In genomic region chr1:16905112-16905855, GRCh38 we compare ENCODE assay signal across 8 cellular contexts. TPM values are rescaled to one million over a fixed set of nuclear protein-coding genes. Genes with fewer than 3 reads are reported as not detected.
DNase-seq lines count a peak whose midpoint lies in the region; ATAC-seq and TF ChIP-seq lines count a peak whose summit lies in the region.

No MANE protein-coding gene starts in this region.

- H3K4me1 Mint-ChIP-seq in activated naive CD4-positive, alpha-beta T cell treated with anti-CD3 and anti-CD28 coated beads for 36 hours (ENCODE audit: low read depth) = peaks cover 35% of the 10 kb centered on the region
- H3K4me1 Mint-ChIP-seq in chondrocyte (ENCODE audit: low read depth) = peaks cover 3% of the 10 kb centered on the region

- intact Hi-C loops in activated naive CD4-positive, alpha-beta T cell treated with anti-CD3 and anti-CD28 coated beads for 36 hours (cut with micrococcal nuclease) = loop anchor here (1.0 to 10.0 kb wide), 6 partner anchors 16 to 1380 kb away; partner anchors contain the start of genes CASP9, CROCC, NECAP2 and SZRD1
- intact Hi-C loops in heart left ventricle (cut with DNase I) = no loop called here

- no peaks in the 10 kb centered on the region; the same call in 1 of the 2 replicates for H3K36me3 ChIP-seq in DOHH2 (ENCODE audit: control insufficient read depth, low read length)
- H3K36me3 ChIP-seq in heart left ventricle = no peaks in the 10 kb centered on the region

- H3K9me2 ChIP-seq in DOHH2 (replicated peaks; ENCODE audit: control insufficient read depth, low read length) = no peaks in the 10 kb centered on the region

- H3K27me3 ChIP-seq in DOHH2 (ENCODE audit: control insufficient read depth, low read length) (no peaks in the 10 kb centered on the region), heart left ventricle (no peaks in the 10 kb centered on the region)

- no peaks in the 10 kb centered on the region for H4K20me1 ChIP-seq in DOHH2 (ENCODE audit: control insufficient read depth, insufficient read depth, low read depth, low read length)

- ATAC-seq in GM19455 (IDR thresholded peaks at IDR 0.05; ENCODE audit: unreplicated experiment) (peak; percentile 72), HG03457 (IDR thresholded peaks at IDR 0.05; ENCODE audit: unreplicated experiment) (peak; percentile 66), heart left ventricle (peak; percentile 82 to 92 (median 86))

- H3K9me3 ChIP-seq in DOHH2 (ENCODE audit: control insufficient read depth, insufficient read depth, low read length) (no peaks in the 10 kb centered on the region), heart left ventricle (peaks cover 0 to 14% (median 0%) of the 10 kb centered on the region in 12 donors)

- CTCF ChIA-PET in activated naive CD4-positive, alpha-beta T cell treated with anti-CD3 and anti-CD28 coated beads for 36 hours (lab: Charles Lee) = interaction anchor here (0.7 kb wide), 1 partner anchor 47 kb away, joined by 3 read pairs; no protein-coding TSS in a partner anchor

- peak overlapping the region; percentile 93 for H3K27ac ChIP-seq in DOHH2 (ENCODE audit: low read depth, low read length)
- H3K27ac ChIP-seq in heart left ventricle = peak overlapping the region; percentile 93 to 100 (median 98)

- no peaks in the 10 kb centered on the region for H3K79me2 ChIP-seq in DOHH2 (ENCODE audit: control insufficient read depth, low read length)

- no peaks in the 10 kb centered on the region for H3K9me3 Mint-ChIP-seq in activated naive CD4-positive, alpha-beta T cell treated with anti-CD3 and anti-CD28 coated beads for 36 hours
- H3K9me3 Mint-ChIP-seq in chondrocyte (ENCODE audit: low read depth) = no peaks in the 10 kb centered on the region

- H3K27me3 Mint-ChIP-seq in activated naive CD4-positive, alpha-beta T cell treated with anti-CD3 and anti-CD28 coated beads for 36 hours (ENCODE audit: low read depth) = no peaks in the 10 kb centered on the region
- H3K27me3 Mint-ChIP-seq in chondrocyte (ENCODE audit: low read depth) = no peaks in the 10 kb centered on the region

- peak; percentile 92 for DNase-seq in NCI-H748 treated with DMSO at 0.1 percent for 48 hours (lab: John Stamatoyannopoulos, UW)
- DNase-seq in activated naive CD4-positive, alpha-beta T cell treated with anti-CD3 and anti-CD28 coated beads for 36 hours = peak; percentile 50
- DNase-seq in heart left ventricle = no peak
- DNase-seq in pulmonary artery endothelial cell (ENCODE audit: low read depth, low spot score) = peak; percentile 71
- no peak for DNase-seq in chondrocyte (ENCODE audit: low spot score)

- WGBS in heart left ventricle, 4 donors = 8 to 15% (median 11%) methylated on average over 12 of the region's 12 CpGs

- no peak overlapping the region for H3K4me3 Mint-ChIP-seq in activated naive CD4-positive, alpha-beta T cell treated with anti-CD3 and anti-CD28 coated beads for 36 hours
- H3K4me3 Mint-ChIP-seq in chondrocyte (ENCODE audit: unreplicated experiment) = no peak overlapping the region

- H3K4me1 ChIP-seq in DOHH2 (ENCODE audit: control insufficient read depth, low read length) = peaks cover 68% of the 10 kb centered on the region
- peaks cover 0 to 29% (median 12%) of the 10 kb centered on the region in 12 donors for H3K4me1 ChIP-seq in heart left ventricle

- no peak overlapping the region for H3K27ac Mint-ChIP-seq in activated naive CD4-positive, alpha-beta T cell treated with anti-CD3 and anti-CD28 coated beads for 36 hours
- no peak overlapping the region for H3K27ac Mint-ChIP-seq in chondrocyte (ENCODE audit: unreplicated experiment)

- H3K4me3 ChIP-seq in DOHH2 (ENCODE audit: low read length) = peak overlapping the region; percentile 77
- peak overlapping the region in 11 of 12 donors; percentile 37 to 75 (median 57) for H3K4me3 ChIP-seq in heart left ventricle

- TF ChIP-seq CTCF in DOHH2 (IDR thresholded peaks at IDR 0.05; ENCODE audit: low read depth, low read length, poor library complexity, severe bottlenecking) (no peak), heart left ventricle (IDR thresholded peaks at IDR 0.05) (no peak), chondrocyte (IDR thresholded peaks at IDR 0.05) (no peak)

- no peaks in the 10 kb centered on the region for H3K36me3 Mint-ChIP-seq in activated naive CD4-positive, alpha-beta T cell treated with anti-CD3 and anti-CD28 coated beads for 36 hours (ENCODE audit: low read depth)
- H3K36me3 Mint-ChIP-seq in chondrocyte (ENCODE audit: low read depth) = no peaks in the 10 kb centered on the region

- peak; percentile 36 to 87 for TF ChIP-seq POLR2A in heart left ventricle (IDR thresholded peaks at IDR 0.05)

- peaks cover 33% of the 10 kb centered on the region for H3F3A ChIP-seq in DOHH2 (ENCODE audit: control insufficient read depth, insufficient read depth)

- H3K4me2 ChIP-seq in DOHH2 (ENCODE audit: low read length) = peak overlapping the region; percentile 98

RNA-seq across cellular contexts. Expression of gene RNU1-2, which starts 9.5 kb away (rescaled TPM):
- total RNA-seq in activated naive CD4-positive, alpha-beta T cell treated with anti-CD3 and anti-CD28 coated beads for 36 hours = 1,000 to 10,000 TPM; 1,341 to 1,386 TPM
- 1,000 to 10,000 TPM in 6 of 9 donors, 100 to 1,000 TPM in 1, not detected in 2; 364 to 3,776 (median 2,470) TPM for total RNA-seq in heart left ventricle
- not detected for polyA plus RNA-seq in heart left ventricle
- total RNA-seq in pulmonary artery endothelial cell = under 0.01 TPM in 2 replicates
- 1,438 to 1,620 TPM (median 1,579 TPM) in 3 replicates for total RNA-seq in chondrocyte

RNA-seq across cellular contexts. Expression of gene CROCC, which starts 16.4 kb away (rescaled TPM):
- 10 to 100 TPM; 15.5 to 15.7 TPM for total RNA-seq in activated naive CD4-positive, alpha-beta T cell treated with anti-CD3 and anti-CD28 coated beads for 36 hours
- total RNA-seq in heart left ventricle = 10 to 100 TPM in 3 of 9 donors, 1 to 10 TPM in 6; 3.9 to 12.5 (median 6.7) TPM
- polyA plus RNA-seq in heart left ventricle = 10 to 100 TPM in 1 of 2 donors, 1 to 10 TPM in 1; 7.6 to 17.0 TPM
- total RNA-seq in pulmonary artery endothelial cell = 18.5 and 20.6 TPM in 2 replicates
- total RNA-seq in chondrocyte = 24.7 to 32.2 TPM (median 26.2 TPM) in 3 replicates

Comparison
In these comparisons a context has a peak if more than half of its experiments do, and no peak if none do; other contexts are left out.
1. DNase-seq: peak in NCI-H748 treated with DMSO at 0.1 percent for 48 hours (single experiment), activated naive CD4-positive, alpha-beta T cell treated with anti-CD3 and anti-CD28 coated beads for 36 hours (single experiment) and pulmonary artery endothelial cell (single experiment); none in heart left ventricle (0 of 5) and chondrocyte (single experiment).
2. Peak in every context shown above with its lines, with median percentiles within 50 percentile points of each other: ATAC-seq.